13 cellular contexts compared by ENCODE assay signal in genomic region chr3:112089956-112090898, GRCh38. TPM values are rescaled to one million over a fixed set of nuclear protein-coding genes. Genes with fewer than 3 reads are reported as not detected.
DNase-seq lines count a peak whose midpoint lies in the region; FAIRE-seq lines count a peak whose summit lies in the region.
"Had no signal": no experiment of that assay in that cellular context is flagged by ENCODE, and none has a peak within 500 bp of the region (broad histone marks: within the 10 kb centered on the region; RNA-seq: fewer than 3 reads in every experiment).

No MANE protein-coding gene starts in this region.

- FAIRE-seq in GM18507 (lab: Jason Lieb, UNC): peak; percentile 50
- FAIRE-seq in GM19239 (lab: Jason Lieb, UNC): no peak
- FAIRE-seq: H1 had no signal

- peak overlapping the region; percentile 55; the same call in 1 of the 2 replicates for H3K27ac ChIP-seq in BLaER1
- H3K27ac ChIP-seq: lower lobe of right lung had no signal

- H3K36me3 ChIP-seq in BLaER1: no peaks in the 10 kb centered on the region
- H3K36me3 ChIP-seq: lower lobe of right lung, spleen had no signal

- H3K27me3 ChIP-seq in BLaER1: peaks cover 32% of the 10 kb centered on the region

- no peak overlapping the region for H3K4me3 ChIP-seq in BLaER1
- H3K4me3 ChIP-seq: lower lobe of right lung, spleen had no signal

- DNase-seq in GM18507 (ENCODE audit: extremely low spot score, insufficient read length, low read depth) (no peak), NOMO-1 treated with dmso at 0.1 percent for 144 hours (lab: John Stamatoyannopoulos, UW; ENCODE audit: unreplicated experiment) (peak; percentile 86), left kidney (ENCODE audit: low read depth, low spot score) (peak; percentile 83), AG20443 (ENCODE audit: low spot score) (no peak), GM19239 (ENCODE audit: insufficient read length, low spot score) (no peak), NCI-H2227 (lab: John Stamatoyannopoulos, UW; ENCODE audit: unreplicated experiment) (no peak), cardiac septum (ENCODE audit: low spot score) (no peak)
- DNase-seq: activated CD8-positive, alpha-beta memory T cell treated with anti-CD3 and anti-CD28 coated beads, Interleukin-2, amount 50 U/mL, for 4 hours; CD8-positive, alpha-beta T cell; lower lobe of right lung; spleen had no signal

- peaks cover 38% of the 10 kb centered on the region for H3K4me1 ChIP-seq in BLaER1

- intact Hi-C loops in cardiac septum (cut with DNase I): no loop called here

- peaks cover 13% of the 10 kb centered on the region; the same call in 1 of the 2 replicates for H3K9me3 ChIP-seq in BLaER1
- H3K9me3 ChIP-seq: lower lobe of right lung, spleen had no signal

- H4K20me1 ChIP-seq in BLaER1: no peaks in the 10 kb centered on the region

- peak overlapping the region; percentile 42; the same call in 1 of the 2 replicates for H3K9ac ChIP-seq in BLaER1

- peak overlapping the region; percentile 83 for H3K4me2 ChIP-seq in BLaER1

RNA-seq across cellular contexts. Expression of gene C3orf52, which starts 4.0 kb away (rescaled TPM):
- total RNA-seq in cardiac septum: 5.1 TPM

RNA-seq across cellular contexts. Expression of gene GCSAM, which starts 42.8 kb away (rescaled TPM):
- total RNA-seq in cardiac septum: not detected
- total RNA-seq: H1 had no signal

RNA-seq across cellular contexts. Expression of gene TMPRSS7, which starts 55.7 kb away (rescaled TPM):
- total RNA-seq in cardiac septum: not detected
- total RNA-seq: CD8-positive, alpha-beta T cell; H1; spleen had no signal

Comparison
In these comparisons a context has a peak if more than half of its experiments do, and no peak if none do; other contexts are left out.
1. DNase-seq: peak in NOMO-1 treated with dmso at 0.1 percent for 144 hours (single experiment) and left kidney (single experiment); none in GM18507 (single experiment), AG20443 (single experiment), GM19239 (single experiment), NCI-H2227 (single experiment) and cardiac septum (single experiment).